In genomic region chr12:46569826-46570390, GRCh38 we compare ENCODE assay signal across 27 cellular contexts.
"Had no signal": no experiment of that assay in that cellular context is flagged by ENCODE, and none has a peak within 500 bp of the region (broad histone marks: within the 10 kb centered on the region; RNA-seq: fewer than 3 reads in every experiment).

No MANE protein-coding gene starts in this region.

- H3K27ac ChIP-seq: hepatocyte, pancreas, prostate gland, skin epidermis, stomach, testis, thyroid gland, transverse colon, upper lobe of left lung had no signal

- H3K4me3 ChIP-seq: hepatocyte, lung, pancreas, prostate gland, skin epidermis, stomach, testis, thyroid gland, transverse colon, upper lobe of left lung had no signal

- DNase-seq: islet precursor cell; kidney glomerular epithelial cell; left cardiac atrium; mesendoderm; naive B cell; retina; stimulated activated CD4-positive, alpha-beta T cell treated with anti-CD3 and anti-CD28 coated beads, Interleukin-12 subunit alpha, Interleukin-12 subunit beta, amount 100 ng/mL, for 4 hours; stimulated activated CD4-positive, alpha-beta T cell treated with anti-CD3 and anti-CD28 coated beads, Interleukin-15, amount 100 ng/mL, for 24 hours; stimulated activated CD4-positive, alpha-beta T cell treated with anti-CD3 and anti-CD28 coated beads, Interleukin-2, amount 100 ng/mL, for 24 hours; stimulated activated CD4-positive, alpha-beta T cell treated with anti-CD3 and anti-CD28 coated beads, Interleukin-4, amount 100 ng/mL, for 1 hour; stimulated activated naive B cell treated with anti-CD40 and anti-IgM and Interleukin-4, amounts not matched to agents 10 μg/mL and 1 μg/mL and 100 μg/mL, for 72 hours; stimulated activated naive CD8-positive, alpha-beta T cell treated with anti-CD3 and anti-CD28 coated beads, Interleukin-15, Interleukin-2, amounts not matched to agents 100 U/mL and 50 U/mL, for 24 hours; stomach; testis; thyroid gland; transverse colon; upper lobe of left lung had no signal

- H3K36me3 ChIP-seq: pancreas, prostate gland, stomach, thyroid gland, transverse colon, upper lobe of left lung had no signal

- ATAC-seq: left cardiac atrium; left lobe of liver; natural killer cell treated with Interleukin-12 subunit alpha and Interleukin-12 subunit beta and Interleukin-15 and Interleukin-18, amount 100 ng/mL, for 72 hours; pancreas; sciatic nerve; stimulated activated naive B cell treated with anti-CD40 and anti-IgM and Interleukin-4, amounts not matched to agents 10 μg/mL and 1 μg/mL and 100 μg/mL, for 72 hours; stimulated activated naive CD8-positive, alpha-beta T cell treated with anti-CD3 and anti-CD28 coated beads, Interleukin-15, Interleukin-2, amounts not matched to agents 100 U/mL and 50 U/mL, for 24 hours had no signal

- H3K4me2 ChIP-seq: hepatocyte had no signal

- H3K9me3 ChIP-seq: pancreas, prostate gland, testis, thyroid gland had no signal

- H3K4me1 Mint-ChIP-seq: mesothelial cell of epicardium, naive B cell had no signal

- H3K79me2 ChIP-seq: hepatocyte had no signal

- H2AFZ ChIP-seq: hepatocyte had no signal

- H3K27me3 ChIP-seq: hepatocyte, pancreas, stomach, testis, thyroid gland, transverse colon, upper lobe of left lung had no signal

- H3K27ac Mint-ChIP-seq: mesothelial cell of epicardium; naive B cell; natural killer cell treated with Interleukin-12 subunit alpha and Interleukin-12 subunit beta and Interleukin-15 and Interleukin-18, amount 100 ng/mL, for 72 hours; stimulated activated naive B cell treated with anti-CD40 and anti-IgM and Interleukin-4, amounts not matched to agents 10 μg/mL and 1 μg/mL and 100 μg/mL, for 72 hours had no signal

- FAIRE-seq: pancreas, urothelium cell line had no signal

- H3K4me1 ChIP-seq: pancreas, prostate gland, testis, transverse colon had no signal

- H3K27me3 Mint-ChIP-seq: naive B cell; natural killer cell treated with Interleukin-12 subunit alpha and Interleukin-12 subunit beta and Interleukin-15 and Interleukin-18, amount 100 ng/mL, for 72 hours; stimulated activated naive B cell treated with anti-CD40 and anti-IgM and Interleukin-4, amounts not matched to agents 10 μg/mL and 1 μg/mL and 100 μg/mL, for 72 hours had no signal

- H3K4me3 Mint-ChIP-seq: mesothelial cell of epicardium; natural killer cell treated with Interleukin-12 subunit alpha and Interleukin-12 subunit beta and Interleukin-15 and Interleukin-18, amount 100 ng/mL, for 72 hours; stimulated activated naive B cell treated with anti-CD40 and anti-IgM and Interleukin-4, amounts not matched to agents 10 μg/mL and 1 μg/mL and 100 μg/mL, for 72 hours had no signal
